ENCODE assay signal across 19 cellular contexts in the genomic region with DNA sequence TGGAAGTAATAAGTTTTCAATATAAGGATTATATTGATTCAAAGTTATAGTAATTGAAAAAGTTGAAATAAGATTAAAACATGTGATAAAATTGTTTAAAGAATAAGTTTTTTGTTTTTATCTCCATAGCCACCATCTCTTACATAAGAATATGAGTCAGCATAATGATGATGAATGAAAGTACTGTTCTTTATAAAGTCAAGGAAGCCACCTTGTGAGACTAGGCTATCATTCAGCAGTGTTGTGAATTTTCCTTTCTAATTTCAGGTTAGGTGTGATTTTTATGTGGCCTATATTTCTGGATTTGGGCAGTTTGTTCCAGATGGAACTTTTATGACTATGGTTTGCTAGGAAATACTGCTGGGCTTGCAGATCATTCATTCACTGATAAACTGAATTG. TPM values are rescaled to one million over a fixed set of nuclear protein-coding genes. Genes with fewer than 3 reads are reported as not detected.
A peak's percentile ranks its signal among the peaks of the same experiment; 100 is the strongest.
DNase-seq lines count a peak whose midpoint lies in the region; ATAC-seq, FAIRE-seq and TF ChIP-seq lines count a peak whose summit lies in the region.
"Had no signal": no experiment of that assay in that cellular context is flagged by ENCODE, and none has a peak within 500 bp of the region (broad histone marks: within the 10 kb centered on the region; RNA-seq: fewer than 3 reads in every experiment).

No MANE protein-coding gene starts in this region.

- H3K4me3 ChIP-seq in ACC112 (ENCODE audit: low read depth, low read length) (no peak overlapping the region), GM12878 (no peak overlapping the region), OCI-LY7 (ENCODE audit: low read depth, low read length, poor library complexity, severe bottlenecking) (no peak overlapping the region)

- POLR2A ChIA-PET in GM12878 (lab: Charles Lee) (no interaction called here), OCI-LY7 (lab: Charles Lee) (no interaction called here)

- TF ChIP-seq CTCF in GM12878 (IDR thresholded peaks at IDR 0.05 in 2 of 3, conservative IDR thresholded peaks at IDR 0.05 in 1 of 3; ENCODE audit: control insufficient read depth in 2 of 3, extremely low read depth in 1 of 3, insufficient read depth in 1 of 3, low read depth in 3 of 3, low read length in 3 of 3) (no peak; a peak in 1 of 6 replicates), OCI-LY7 (conservative IDR thresholded peaks at IDR 0.05; ENCODE audit: low read length) (no peak)

- no peaks in the 10 kb centered on the region for H3K79me2 ChIP-seq in ACC112 (ENCODE audit: control insufficient read depth, insufficient read depth, low read length, unreplicated experiment)
- H3K79me2 ChIP-seq in GM12878 (ENCODE audit: control insufficient read depth, insufficient read depth, low read length): no peaks in the 10 kb centered on the region
- H3K79me2 ChIP-seq in OCI-LY7 (ENCODE audit: insufficient read depth, low read depth, low read length): no peaks in the 10 kb centered on the region
- H3K79me2 ChIP-seq: parathyroid adenoma had no signal

- RAD21 ChIA-PET in GM12878 (lab: Charles Lee; ENCODE audit: unreplicated experiment): no interaction called here

- CTCF ChIA-PET in GM12878 (lab: Yijun Ruan, JAX) (no interaction called here), OCI-LY7 (lab: Charles Lee; ENCODE audit: unreplicated experiment) (no interaction called here)

- H3K27me3 ChIP-seq in ACC112 (ENCODE audit: insufficient read depth, low read length) (no peaks in the 10 kb centered on the region), GM12878 (replicated peaks in 1 of 2; ENCODE audit: control insufficient read depth in 2 of 2, insufficient read depth in 2 of 2, low read length in 1 of 2) (no peaks in the 10 kb centered on the region)

- BruUV-seq in GM12878 (replicated peaks; lab: Mats Ljungman, UMichigan) (no TSS peak), OCI-LY7 (replicated peaks; lab: Mats Ljungman, UMichigan) (no TSS peak)

- no peak for TF ChIP-seq RAD21 in GM12878 (IDR thresholded peaks at IDR 0.05; ENCODE audit: insufficient read depth, low read depth, low read length)

- H2AFZ ChIP-seq in ACC112 (ENCODE audit: low read length, unreplicated experiment) (no peak overlapping the region), GM12878 (ENCODE audit: control insufficient read depth, low read depth, low read length) (no peak overlapping the region), OCI-LY7 (ENCODE audit: low read length) (no peak overlapping the region)
- H2AFZ ChIP-seq: parathyroid adenoma had no signal

- no peak overlapping the region for H3K9ac ChIP-seq in GM12878 (ENCODE audit: control insufficient read depth, insufficient read depth, low read length)
- H3K9ac ChIP-seq: parathyroid adenoma had no signal

- TF ChIP-seq EP300 in GM12878 (IDR thresholded peaks at IDR 0.05; ENCODE audit: borderline replicate concordance in 1 of 2, control insufficient read depth in 1 of 2, low read depth in 2 of 2, low read length in 2 of 2): no peak

- SMC1A ChIA-PET in GM12878 (lab: Charles Lee; ENCODE audit: uncharacterized antibody, unreplicated experiment): no interaction called here

- H3K27ac ChIP-seq in ACC112 (ENCODE audit: low read depth, low read length): peak overlapping the region; percentile 16; the same call in 1 of the 2 replicates
- H3K27ac ChIP-seq in GM12878 (ENCODE audit: control insufficient read depth, insufficient read depth): no peak overlapping the region
- no peak overlapping the region for H3K27ac ChIP-seq in OCI-LY7 (ENCODE audit: low read depth, low read length, poor library complexity, severe bottlenecking)
- H3K27ac ChIP-seq: parathyroid adenoma had no signal

- H3K9me2 ChIP-seq in OCI-LY7 (ENCODE audit: insufficient read depth, low read length): no peaks in the 10 kb centered on the region

- TF ChIP-seq POLR2A in GM12878 (IDR thresholded peaks at IDR 0.05; ENCODE audit: low read depth, low read length): no peak

- H4K20me1 ChIP-seq in GM12878 (ENCODE audit: control insufficient read depth, insufficient read depth) (no peaks in the 10 kb centered on the region), OCI-LY7 (ENCODE audit: insufficient read depth, low read length) (no peaks in the 10 kb centered on the region)

- peak; percentile 71 for ATAC-seq in GM12878
- ATAC-seq in HG03025 (IDR thresholded peaks at IDR 0.05; ENCODE audit: low FRiP score, unreplicated experiment): no peak
- ATAC-seq: activated CD4-positive, CD25-positive, alpha-beta regulatory T cell treated with anti-CD3 and anti-CD28 coated beads, Interleukin-2, amount 50 U/mL, for 24 hours; left ventricle myocardium superior; Panc1; stimulated activated naive CD8-positive, alpha-beta T cell treated with anti-CD3 and anti-CD28 coated beads, Interleukin-15, Interleukin-2, amounts not matched to agents 100 U/mL and 50 U/mL, for 24 hours had no signal

- DNase-seq in HT1080 (ENCODE audit: low read depth) (peak; percentile 69), GM12878 (ENCODE audit: low read depth, low spot score) (no peak), frontal cortex (ENCODE audit: low spot score in 2 of 2) (peak in 1 of 2 donors; percentile 13), SIG-M5 (lab: John Stamatoyannopoulos, UW) (no peak), OCI-LY7 (ENCODE audit: low spot score) (no peak)
- DNase-seq in stimulated activated CD8-positive, alpha-beta memory T cell treated with anti-CD3 and anti-CD28 coated beads, Interleukin-4, amount 100 ng/mL, for 48 hours: no peak
- DNase-seq: activated gamma-delta T cell; aorta; left ventricle myocardium superior; naive B cell; NCI-H2029; NCI-H524 treated with DMSO at 0.1 percent for 48 hours; stimulated activated naive CD8-positive, alpha-beta T cell treated with anti-CD3 and anti-CD28 coated beads, Interleukin-15, Interleukin-2, amounts not matched to agents 100 U/mL and 50 U/mL, for 24 hours had no signal

- no peak for FAIRE-seq in GM12878 (lab: Jason Lieb, UNC)
- FAIRE-seq in frontal cortex (lab: Jason Lieb, UNC): peak; percentile 64

- intact Hi-C loops in GM12878 (cut with micrococcal nuclease; ENCODE audit: unreplicated experiment): no loop called here
- intact Hi-C loops in OCI-LY7 (cut with micrococcal nuclease; ENCODE audit: unreplicated experiment): no loop called here

- H3K9me3 ChIP-seq in GM12878 (replicated peaks; ENCODE audit: control insufficient read depth, insufficient read depth, low read length): no peaks in the 10 kb centered on the region
- no peaks in the 10 kb centered on the region for H3K9me3 ChIP-seq in OCI-LY7 (ENCODE audit: low read length)

- in situ Hi-C loops in GM12878 (cut with MboI): no loop called here

- no peak overlapping the region for H3K4me2 ChIP-seq in GM12878 (ENCODE audit: control insufficient read depth, insufficient read depth)
- H3K4me2 ChIP-seq in OCI-LY7 (ENCODE audit: low read length): no peak overlapping the region

- no peaks in the 10 kb centered on the region for H3K36me3 ChIP-seq in ACC112 (ENCODE audit: insufficient read depth, low read length)
- H3K36me3 ChIP-seq in GM12878 (ENCODE audit: control insufficient read depth in 2 of 2, insufficient read depth in 2 of 2, low read length in 1 of 2): no peaks in the 10 kb centered on the region
- H3K36me3 ChIP-seq in OCI-LY7 (ENCODE audit: insufficient read depth, low read length): no peaks in the 10 kb centered on the region

- peaks cover 4% of the 10 kb centered on the region for H3K4me1 ChIP-seq in ACC112 (ENCODE audit: control insufficient read depth, insufficient read depth, low read length, unreplicated experiment)
- H3K4me1 ChIP-seq in GM12878 (ENCODE audit: control insufficient read depth, insufficient read depth, low read length): no peaks in the 10 kb centered on the region
- no peaks in the 10 kb centered on the region for H3K4me1 ChIP-seq in OCI-LY7 (ENCODE audit: insufficient read depth, low read length, poor library complexity, severe bottlenecking)
- H3K4me1 ChIP-seq: parathyroid adenoma had no signal

TF ChIP-seq in GM12878, 131 proteins besides CTCF, POLR2A, EP300 and RAD21:
- TF ChIP-seq HDAC6 (IDR thresholded peaks at IDR 0.05; ENCODE audit: unreplicated experiment) (no peak), JUNB (IDR thresholded peaks at IDR 0.05) (peak; percentile 54)

RNA-seq across cellular contexts. Expression of a gene that starts 22.4 kb away (rescaled TPM):
- total RNA-seq in HT1080 (2014; rRNA removed; shearing (Covaris generic)): not detected in 2 replicates
- not detected in 2 replicates for polyA plus RNA-seq in HT1080 (2015; cell fraction: cytosol; rRNA removed)
- polyA plus RNA-seq in HT1080 (2015; cell fraction: nucleus; rRNA removed): not detected in 2 replicates
- total RNA-seq in GM12878 (2013; cell fraction: nucleolus; rRNA removed): not detected in 2 replicates
- not detected in 2 replicates for total RNA-seq in GM12878 (2014; rRNA removed)
- total RNA-seq in GM12878 (2014; rRNA removed; fragmentation: Illumina TruSeq; extraction: Trizol): not detected in 2 replicates
- not detected in 2 replicates for total RNA-seq in GM12878 (2021)
- not detected for polyA plus RNA-seq in GM12878 (2011; ENCODE audit: low read depth)
- polyA plus RNA-seq in GM12878 (2011; rRNA removed): not detected in 2 replicates
- polyA plus RNA-seq in GM12878 (2011; cell fraction: cytosol; rRNA removed): not detected in 2 replicates
- not detected in 2 replicates for polyA plus RNA-seq in GM12878 (2011; cell fraction: nucleus; rRNA removed)
- polyA plus RNA-seq in GM12878 (2012): not detected in 2 replicates
- polyA plus RNA-seq in GM12878 (2014; fragmentation: Illumina TruSeq; extraction: Trizol): not detected in 2 replicates
- polyA plus RNA-seq in GM12878 (2014; fragmentation: Nextera tagmentation; extraction: Ambion mirVana): under 1 TPM in 1 of 2 experiments, not detected in 1; 0.05 TPM
- polyA plus RNA-seq in GM12878 (2014; rRNA removed): not detected in 2 replicates
- polyA plus RNA-seq in GM12878 (2016; fragmentation: Nextera tagmentation; extraction: Ambion mirVana): not detected
- polyA minus RNA-seq in GM12878 (2011; rRNA and poly(A)+ RNA removed): not detected in 2 replicates
- polyA minus RNA-seq in GM12878 (2011; cell fraction: cytosol; rRNA and poly(A)+ RNA removed): not detected in 2 replicates
- not detected in 2 replicates for polyA minus RNA-seq in GM12878 (2011; cell fraction: nucleus; rRNA and poly(A)+ RNA removed)
- total RNA-seq in frontal cortex: not detected
- not detected in 2 replicates for total RNA-seq in OCI-LY7 (2014; rRNA removed; shearing (Covaris generic))
- not detected in 2 replicates for total RNA-seq in OCI-LY7 (2022)
- total RNA-seq: aorta, left ventricle myocardium superior, urinary bladder had no signal
- polyA plus RNA-seq: aorta, urinary bladder had no signal
